21 cellular contexts compared by ENCODE assay signal in the genomic region with DNA sequence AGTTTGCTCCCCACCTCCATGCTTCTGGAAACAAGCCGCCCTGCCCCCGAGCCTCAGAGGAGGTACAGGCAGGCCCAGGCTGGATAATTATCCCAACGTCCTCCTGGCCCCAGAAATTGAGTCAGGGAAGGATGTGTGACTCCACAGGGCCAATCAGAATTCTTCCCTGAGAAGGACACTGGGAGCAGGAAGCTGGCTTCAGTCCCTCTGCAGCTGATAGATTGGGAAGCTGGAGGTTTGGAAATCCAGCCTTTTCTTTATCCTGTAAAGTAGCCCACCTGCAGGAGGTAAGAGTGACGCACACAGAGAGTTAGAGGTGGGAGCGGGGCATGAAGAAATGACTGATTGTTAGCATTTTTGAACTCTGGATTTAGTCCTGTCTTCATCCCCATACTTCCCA.
DNase-seq lines count a peak whose midpoint lies in the region; ATAC-seq, FAIRE-seq and TF ChIP-seq lines count a peak whose summit lies in the region.
"Had no signal": no experiment of that assay in that cellular context is flagged by ENCODE, and none has a peak within 500 bp of the region (broad histone marks: within the 10 kb centered on the region; RNA-seq: fewer than 3 reads in every experiment).

No MANE protein-coding gene starts in this region.

- peaks cover 10% of the 10 kb centered on the region for H3K27me3 Mint-ChIP-seq in GM23338 (ENCODE audit: insufficient read depth, low read depth, poor library complexity)

- H3F3A ChIP-seq in GM23338 (replicated peaks; ENCODE audit: low read depth) = no peaks in the 10 kb centered on the region

- CTCF ChIA-PET in H1 (lab: Charles Lee; ENCODE audit: partially characterized antibody) = interaction anchor here (0.8 to 1.6 kb wide), 8 partner anchors 9 to 293 kb away, joined by 3 to 7 read pairs (median 3); no protein-coding TSS in a partner anchor

- peak overlapping the region; percentile 71; the same call in 1 of the 2 replicates for H2BK12ac ChIP-seq in H1 (ENCODE audit: low read depth, low read length)

- no peak for TF ChIP-seq RAD21 in H1 (IDR thresholded peaks at IDR 0.05 in 1 of 2, conservative IDR thresholded peaks at IDR 0.05 in 1 of 2; ENCODE audit: low read depth in 2 of 2, low read length in 2 of 2)

- no peaks in the 10 kb centered on the region for H4K20me1 ChIP-seq in GM23338 (replicated peaks; ENCODE audit: insufficient read depth)
- H4K20me1 ChIP-seq in H1 (replicated peaks in 1 of 2; ENCODE audit: control insufficient read depth in 1 of 2, insufficient read depth in 2 of 2, low read length in 2 of 2) = no peaks in the 10 kb centered on the region

- peak overlapping the region; percentile 61; the same call in 1 of the 2 replicates for H2AFZ ChIP-seq in GM23338
- no peak overlapping the region for H2AFZ ChIP-seq in H1 (ENCODE audit: low read length)
- H2AFZ ChIP-seq: GM23248 had no signal

- H3K4me2 ChIP-seq in GM23338 (peak overlapping the region; percentile 57), H1 (ENCODE audit: insufficient read depth in 1 of 2, low read depth in 2 of 2, low read length in 2 of 2) (peak overlapping the region; percentile 15 to 27; a peak in 2 of 4 replicates), mesendoderm (ENCODE audit: low read length) (no peak overlapping the region)

- peak overlapping the region; percentile 10; the same call in 1 of the 2 replicates for H3K18ac ChIP-seq in H1 (ENCODE audit: extremely low read depth, low read length)
- H3K18ac ChIP-seq in mesendoderm (ENCODE audit: low read length) = no peak overlapping the region

- no peaks in the 10 kb centered on the region for H3K23me2 ChIP-seq in H1 (ENCODE audit: low read depth, low read length)

- H2BK120ac ChIP-seq in H1 (replicated peaks; ENCODE audit: low read depth, low read length) (no peak overlapping the region), mesendoderm (ENCODE audit: low read depth, low read length) (no peak overlapping the region)

- H4K8ac ChIP-seq in H1 (ENCODE audit: extremely low read depth, insufficient read depth, low read length) = no peak overlapping the region
- no peak overlapping the region for H4K8ac ChIP-seq in mesendoderm (ENCODE audit: low read depth, low read length)

- no peak overlapping the region for H3K23ac ChIP-seq in H1 (ENCODE audit: insufficient read length)
- no peak overlapping the region for H3K23ac ChIP-seq in mesendoderm (ENCODE audit: low read length)

- H3K27ac ChIP-seq in GM23338 (ENCODE audit: low read depth) (no peak overlapping the region), HUES64 (ENCODE audit: low read depth, low read length) (peak overlapping the region; percentile 67; the same call in 1 of the 2 replicates), H1 (ENCODE audit: low read depth, low read length) (no peak overlapping the region), mesendoderm (ENCODE audit: low read depth, low read length) (no peak overlapping the region), kidney (ENCODE audit: low read depth in 2 of 2, low read length in 2 of 2) (no peak overlapping the region)
- H3K27ac ChIP-seq: 22Rv1, GM23248 had no signal

- no peak overlapping the region for H3K14ac ChIP-seq in H1 (ENCODE audit: insufficient read length)

- H3K36me3 Mint-ChIP-seq in GM23338 (ENCODE audit: low read depth) = peaks cover 7% of the 10 kb centered on the region
- H3K36me3 Mint-ChIP-seq: CD14-positive monocyte; CD8-positive, alpha-beta T cell had no signal

- H3K27me3 ChIP-seq in GM23338 (ENCODE audit: insufficient read depth) = no peaks in the 10 kb centered on the region
- H3K27me3 ChIP-seq in HUES64 (ENCODE audit: insufficient read depth, low read length) = no peaks in the 10 kb centered on the region
- H3K27me3 ChIP-seq in H1 (replicated peaks in 1 of 4; ENCODE audit: control insufficient read depth in 3 of 4, extremely low read depth in 1 of 4, insufficient read depth in 3 of 4, low read length in 3 of 4) = no peaks in the 10 kb centered on the region
- H3K27me3 ChIP-seq in mesendoderm (ENCODE audit: insufficient read depth, low read length, poor library complexity) = no peaks in the 10 kb centered on the region

- H3K56ac ChIP-seq in H1 (replicated peaks; ENCODE audit: insufficient read length, low read depth, low read length) = no peak overlapping the region
- H3K56ac ChIP-seq in mesendoderm (ENCODE audit: low read length) = no peak overlapping the region

- H2AK5ac ChIP-seq in H1 (ENCODE audit: low read depth, low read length) = 0 out of 2 replicates have a peak overlapping the region, but pooled peaks have one; percentile 6
- H2AK5ac ChIP-seq in mesendoderm (ENCODE audit: low read length) = no peak overlapping the region

- intact Hi-C loops in kidney (cut with DNase I) = no loop called here

- peaks cover 8% of the 10 kb centered on the region; the same call in 1 of the 2 replicates for H3K9me3 ChIP-seq in HUES64 (ENCODE audit: insufficient read depth, low read depth, low read length)
- peaks cover 13 to 18% of the 10 kb centered on the region in 2 experiments for H3K9me3 ChIP-seq in H1 (ENCODE audit: insufficient read depth in 2 of 2, low read depth in 1 of 2, low read length in 1 of 2)
- H3K9me3 ChIP-seq in kidney (ENCODE audit: control insufficient read depth in 1 of 2, low read length in 2 of 2) = no peaks in the 10 kb centered on the region

- H3K79me2 ChIP-seq in GM23338 (replicated peaks; ENCODE audit: insufficient read depth) (no peaks in the 10 kb centered on the region), H1 (ENCODE audit: control insufficient read depth in 1 of 2, insufficient read depth in 2 of 2, low read length in 2 of 2) (no peaks in the 10 kb centered on the region), mesendoderm (ENCODE audit: control insufficient read depth, insufficient read depth, low read length) (no peaks in the 10 kb centered on the region)

- H4K5ac ChIP-seq in H1 (ENCODE audit: insufficient read length, low read depth, low read length) = peak overlapping the region; percentile 13
- H4K5ac ChIP-seq in mesendoderm (ENCODE audit: low read length) = no peak overlapping the region

- peaks cover 36% of the 10 kb centered on the region for H3K9me3 Mint-ChIP-seq in GM23338

- TF ChIP-seq EP300 in H1 (IDR thresholded peaks at IDR 0.05; ENCODE audit: borderline replicate concordance in 1 of 2, low read depth in 2 of 2, low read length in 2 of 2) = no peak

- H3K9ac ChIP-seq in HUES64 (ENCODE audit: low read depth, low read length) (no peak overlapping the region), H1 (replicated peaks in 1 of 4; ENCODE audit: extremely low read depth in 1 of 4, low read depth in 3 of 4, low read length in 3 of 4) (no peak overlapping the region), mesendoderm (ENCODE audit: low read length) (no peak overlapping the region), kidney (ENCODE audit: low read length in 2 of 2) (no peak overlapping the region)
- H3K9ac ChIP-seq: GM23248 had no signal

- H3K4me1 ChIP-seq in GM23338 (ENCODE audit: insufficient read depth) = peaks cover 8% of the 10 kb centered on the region
- peaks cover 5% of the 10 kb centered on the region; the same call in 1 of the 2 replicates for H3K4me1 ChIP-seq in HUES64 (ENCODE audit: insufficient read depth, low read length)
- H3K4me1 ChIP-seq in H1 (replicated peaks in 1 of 4; ENCODE audit: control insufficient read depth in 3 of 4, insufficient read depth in 4 of 4, low read length in 3 of 4) = peaks cover 6 to 12% (median 7%) of the 10 kb centered on the region in 4 experiments
- no peaks in the 10 kb centered on the region for H3K4me1 ChIP-seq in mesendoderm (ENCODE audit: control insufficient read depth, low read depth, low read length)
- no peaks in the 10 kb centered on the region for H3K4me1 ChIP-seq in kidney (ENCODE audit: control insufficient read depth in 1 of 2, insufficient read depth in 1 of 2, low read depth in 1 of 2, low read length in 2 of 2)

- H2BK15ac ChIP-seq in H1 (ENCODE audit: low read length) (0 out of 2 replicates have a peak overlapping the region, but pooled peaks have one; percentile 25), mesendoderm (replicated peaks; ENCODE audit: low read depth) (no peak overlapping the region)

- WGBS in HUES64 = 50% methylated on average over 4 of the region's 5 CpGs
- 41% methylated on average over 5 of the region's 5 CpGs; no CpG with 5 or more reads in 1 of the 2 experiments for WGBS in H1 (ENCODE audit: extremely low coverage in 1 of 2, insufficient coverage in 1 of 2, insufficient read length in 1 of 2, insufficient replicate concordance in 2 of 2, low coverage in 1 of 2, low lambda C conversion rate in 2 of 2, missing lambda C conversion rate in 1 of 2), 2 experiments
- WGBS in mesendoderm (ENCODE audit: extremely low coverage, insufficient coverage, low lambda C conversion rate) = no CpG with 5 or more reads among the region's 5 CpGs

- H3K4ac ChIP-seq in H1 (replicated peaks; ENCODE audit: insufficient read length, low read depth, low read length) = no peak overlapping the region
- H3K4ac ChIP-seq in mesendoderm (ENCODE audit: low read depth, low read length) = no peak overlapping the region

- H3K36me3 ChIP-seq in GM23338 (ENCODE audit: insufficient read depth) (no peaks in the 10 kb centered on the region), HUES64 (ENCODE audit: insufficient read depth, low read length) (no peaks in the 10 kb centered on the region), H1 (ENCODE audit: control insufficient read depth in 2 of 4, insufficient read depth in 4 of 4, low read length in 3 of 4) (no peaks in the 10 kb centered on the region), mesendoderm (ENCODE audit: control insufficient read depth, insufficient read depth, low read length) (no peaks in the 10 kb centered on the region), kidney (ENCODE audit: control insufficient read depth in 1 of 2, insufficient read depth in 2 of 2, low read length in 2 of 2) (no peaks in the 10 kb centered on the region)

- no peak overlapping the region; the same call in 2 of the 3 replicates for H3K4me3 Mint-ChIP-seq in GM23338
- H3K4me3 Mint-ChIP-seq: CD14-positive monocyte; CD8-positive, alpha-beta T cell; HFFc6 had no signal

- peak; percentile 45 for DNase-seq in GM23338 (ENCODE audit: low spot score)
- DNase-seq in H1 (ENCODE audit: low read depth in 1 of 2, low spot score in 2 of 2) = no peak
- DNase-seq in mesendoderm = peak; percentile 45
- DNase-seq in kidney = no peak
- DNase-seq in NCI-H2171 treated with DMSO at 0.1 percent for 48 hours (lab: John Stamatoyannopoulos, UW) = no peak
- DNase-seq in SHP77 (lab: John Stamatoyannopoulos, UW) = no peak
- DNase-seq in NCI-H2171 (lab: John Stamatoyannopoulos, UW) = no peak
- DNase-seq: CD8-positive, alpha-beta T cell; COR-L47; DMS153; DMS79 treated with DMSO at 0.1 percent for 48 hours; EL; GM23248; HCEC 1CT; HFFc6 had no signal

- ATAC-seq in GM23338 = peak; percentile 60
- ATAC-seq: CD8-positive, alpha-beta T cell had no signal

- no peaks in the 10 kb centered on the region for H3K9me2 ChIP-seq in GM23338 (ENCODE audit: insufficient read depth)

- H3K27ac Mint-ChIP-seq in GM23338 = no peak overlapping the region
- H3K27ac Mint-ChIP-seq: CD8-positive, alpha-beta T cell; HFFc6 had no signal

- H2BK5ac ChIP-seq in H1 (ENCODE audit: low read depth, low read length) (peak overlapping the region; percentile 81; the same call in 1 of the 2 replicates), mesendoderm (ENCODE audit: low read length) (no peak overlapping the region)

- H2BK20ac ChIP-seq in H1 (ENCODE audit: low read length) = 0 out of 2 replicates have a peak overlapping the region, but pooled peaks have one; percentile 41

- H3K4me3 ChIP-seq in GM23338 (no peak overlapping the region), HUES64 (ENCODE audit: low read length) (no peak overlapping the region), H1 (ENCODE audit: extremely low read depth in 1 of 4, insufficient read depth in 2 of 4, low read depth in 3 of 4, low read length in 4 of 4) (peak overlapping the region in 1 of 4 experiments; percentile 18; a peak in 1 of 8 replicates), mesendoderm (ENCODE audit: low read length) (no peak overlapping the region), kidney (ENCODE audit: low read length in 2 of 2) (no peak overlapping the region)
- H3K4me3 ChIP-seq: GM23248 had no signal

- H4K91ac ChIP-seq in H1 (replicated peaks; ENCODE audit: insufficient read length, low read length) = peak overlapping the region; percentile 52

- TF ChIP-seq CTCF in GM23338 (conservative IDR thresholded peaks at IDR 0.05; ENCODE audit: low read depth in 2 of 2) (no peak), H1 (IDR thresholded peaks at IDR 0.05; ENCODE audit: control extremely low read depth in 1 of 3, insufficient read depth in 1 of 3, low read depth in 1 of 3, low read length in 3 of 3) (no peak), kidney (IDR thresholded peaks at IDR 0.05; ENCODE audit: borderline replicate concordance, extremely low read depth, insufficient read depth) (no peak)

- peaks cover 13% of the 10 kb centered on the region for H3K4me1 Mint-ChIP-seq in GM23338
- H3K4me1 Mint-ChIP-seq: CD14-positive monocyte had no signal

- TF ChIP-seq POLR2A in H1 (IDR thresholded peaks at IDR 0.05; ENCODE audit: control extremely low read depth in 1 of 2, low read depth in 2 of 2, low read length in 2 of 2) = no peak

- POLR2A ChIA-PET in H1 (lab: Charles Lee; ENCODE audit: partially characterized antibody) = interaction anchor here (0.9 kb wide), 1 partner anchor 11 kb away, joined by 3 read pairs; no protein-coding TSS in a partner anchor

- FAIRE-seq in H1 (lab: Jason Lieb, UNC) = peak; percentile 50
- no peak for FAIRE-seq in kidney (lab: Jason Lieb, UNC)
- FAIRE-seq: D721Med, G401.6, GM12891 had no signal

- H3K79me1 ChIP-seq in H1 (ENCODE audit: low read depth, low read length) = no peaks in the 10 kb centered on the region; the same call in 1 of the 2 replicates
- H3K79me1 ChIP-seq in mesendoderm (ENCODE audit: low read length) = no peaks in the 10 kb centered on the region

Comparison
In these comparisons a context has a peak if more than half of its experiments do, and no peak if none do; other contexts are left out.
1. DNase-seq: peak in GM23338 (single experiment) and mesendoderm (single experiment); none in H1 (0 of 2), kidney (single experiment), NCI-H2171 treated with DMSO at 0.1 percent for 48 hours (single experiment), SHP77 (0 of 2) and NCI-H2171 (single experiment).